ENCODE assay signal across 10 cellular contexts in genomic region chr6:13794184-13794583, GRCh38. TPM values are rescaled to one million over a fixed set of nuclear protein-coding genes. Genes with fewer than 3 reads are reported as not detected.
A peak's percentile ranks its signal among the peaks of the same experiment; 100 is the strongest.
DNase-seq lines count a peak whose midpoint lies in the region; ATAC-seq, FAIRE-seq and TF ChIP-seq lines count a peak whose summit lies in the region.
"Had no signal": no experiment of that assay in that cellular context is flagged by ENCODE, and none has a peak within 500 bp of the region (broad histone marks: within the 10 kb centered on the region; RNA-seq: fewer than 3 reads in every experiment).

No MANE protein-coding gene starts in this region.

- H3K36me3 Mint-ChIP-seq in activated CD8-positive, alpha-beta T cell treated with anti-CD3 and anti-CD28 coated beads for 36 hours (ENCODE audit: low read depth): peaks cover 22% of the 10 kb centered on the region
- H3K36me3 Mint-ChIP-seq in T-helper 17 cell (ENCODE audit: low read depth): peaks cover 3% of the 10 kb centered on the region

- DNase-seq in H54 (ENCODE audit: insufficient read length, low spot score) (peak; percentile 49), fibroblast of pulmonary artery (ENCODE audit: low read depth) (peak; percentile 93), T-helper 17 cell (no peak), NCI-H748 treated with DMSO at 0.1 percent for 48 hours (lab: John Stamatoyannopoulos, UW) (no peak)
- DNase-seq in activated CD8-positive, alpha-beta T cell treated with anti-CD3 and anti-CD28 coated beads for 36 hours: no peak
- DNase-seq: activated CD8-positive, alpha-beta memory T cell treated with anti-CD3 and anti-CD28 coated beads for 24 hours had no signal

- H3K9ac ChIP-seq in BLaER1: no peak overlapping the region

- no peaks in the 10 kb centered on the region for H3K9me3 ChIP-seq in BLaER1
- no peaks in the 10 kb centered on the region for H3K9me3 ChIP-seq in T-helper 17 cell (ENCODE audit: control insufficient read depth, low read length, poor library complexity, severe bottlenecking)

- H3K4me3 ChIP-seq in BLaER1: no peak overlapping the region
- no peak overlapping the region for H3K4me3 ChIP-seq in fibroblast of pulmonary artery (replicated peaks; ENCODE audit: low read depth, low read length)
- H3K4me3 ChIP-seq: coronary artery had no signal

- H3K27me3 Mint-ChIP-seq in activated CD8-positive, alpha-beta T cell treated with anti-CD3 and anti-CD28 coated beads for 36 hours: no peaks in the 10 kb centered on the region
- H3K27me3 Mint-ChIP-seq in T-helper 17 cell: no peaks in the 10 kb centered on the region

- H3K4me1 Mint-ChIP-seq in activated CD8-positive, alpha-beta T cell treated with anti-CD3 and anti-CD28 coated beads for 36 hours (ENCODE audit: low read depth): peaks cover 23% of the 10 kb centered on the region
- H3K4me1 Mint-ChIP-seq in T-helper 17 cell: peaks cover 4% of the 10 kb centered on the region

- H3K27me3 ChIP-seq in BLaER1: no peaks in the 10 kb centered on the region

- H3K4me1 ChIP-seq in BLaER1: peaks cover 13% of the 10 kb centered on the region

- no peaks in the 10 kb centered on the region for H3K9me3 Mint-ChIP-seq in activated CD8-positive, alpha-beta T cell treated with anti-CD3 and anti-CD28 coated beads for 36 hours

- no peak overlapping the region for H3K4me3 Mint-ChIP-seq in activated CD8-positive, alpha-beta T cell treated with anti-CD3 and anti-CD28 coated beads for 36 hours
- no peak overlapping the region for H3K4me3 Mint-ChIP-seq in T-helper 17 cell

- no peak overlapping the region for H3K27ac ChIP-seq in BLaER1
- H3K27ac ChIP-seq: coronary artery had no signal

- intact Hi-C loops in activated CD8-positive, alpha-beta T cell treated with anti-CD3 and anti-CD28 coated beads for 36 hours (cut with micrococcal nuclease): loop anchor here (2.0 kb wide), 1 partner anchor 271 kb away; no protein-coding TSS in a partner anchor

- POLR2A ChIA-PET in activated CD8-positive, alpha-beta T cell treated with anti-CD3 and anti-CD28 coated beads for 36 hours (lab: Charles Lee): interaction anchor here (1.3 kb wide), 1 partner anchor 83 kb away, joined by 3 read pairs; the partner anchor contains the start of gene RANBP9

- no peak for TF ChIP-seq POLR2A in H54 (IDR thresholded peaks at IDR 0.05; ENCODE audit: low read depth, low read length)

- TF ChIP-seq CTCF in fibroblast of pulmonary artery (IDR thresholded peaks at IDR 0.05; ENCODE audit: low read length, missing control alignments): no peak
- no peak for TF ChIP-seq CTCF in activated CD8-positive, alpha-beta T cell treated with anti-CD3 and anti-CD28 coated beads for 36 hours (IDR thresholded peaks at IDR 0.05)

- H4K20me1 ChIP-seq in BLaER1: no peaks in the 10 kb centered on the region

- no peak overlapping the region for H3K27ac Mint-ChIP-seq in activated CD8-positive, alpha-beta T cell treated with anti-CD3 and anti-CD28 coated beads for 36 hours
- no peak overlapping the region for H3K27ac Mint-ChIP-seq in T-helper 17 cell

- peak; percentile 86 for FAIRE-seq in H54 (lab: Jason Lieb, UNC)

- H3K36me3 ChIP-seq in BLaER1: peaks cover 78% of the 10 kb centered on the region

- CTCF ChIA-PET in activated CD8-positive, alpha-beta T cell treated with anti-CD3 and anti-CD28 coated beads for 36 hours (lab: Charles Lee): interaction anchor here (0.8 to 3.9 kb wide), 13 partner anchors 9 to 371 kb away, joined by 3 to 43 read pairs (median 8); partner anchors contain the start of gene MCUR1

- ATAC-seq in SK-N-SH treated with all-trans-retinoic acid at 6 μM for 48 hours (peak; percentile 80), T-helper 17 cell (no peak), GM18858 (IDR thresholded peaks at IDR 0.05; ENCODE audit: unreplicated experiment) (no peak)
- ATAC-seq in activated CD8-positive, alpha-beta T cell treated with anti-CD3 and anti-CD28 coated beads for 36 hours: no peak

- peak overlapping the region; percentile 48 for H3K4me2 ChIP-seq in BLaER1

TF ChIP-seq in SK-N-SH treated with all-trans-retinoic acid at 6 μM for 48 hours, 23 proteins besides CTCF, POLR2A, EP300 and RAD21:
- no peak for TF ChIP-seq CREB5 (CRISPR knock-in tag; IDR thresholded peaks at IDR 0.05; ENCODE audit: low read depth)
- TF ChIP-seq ARNTL (CRISPR knock-in tag; IDR thresholded peaks at IDR 0.05; ENCODE audit: borderline replicate concordance, low read depth): no peak
- no peak for TF ChIP-seq ESRRG (CRISPR knock-in tag; IDR thresholded peaks at IDR 0.05)
- TF ChIP-seq CSDC2 (CRISPR knock-in tag; IDR thresholded peaks at IDR 0.05): no peak
- no peak for TF ChIP-seq RARB (CRISPR knock-in tag; IDR thresholded peaks at IDR 0.05)
- TF ChIP-seq POU6F1 (CRISPR knock-in tag; IDR thresholded peaks at IDR 0.05; ENCODE audit: borderline replicate concordance, low read depth): no peak
TF ChIP-seq in SK-N-SH treated with all-trans-retinoic acid at 6 μM for 48 hours: peak in this region for 0.

RNA-seq across cellular contexts. Expression of gene MCUR1, which starts 20.2 kb away (rescaled TPM):
- total RNA-seq in activated CD8-positive, alpha-beta T cell treated with anti-CD3 and anti-CD28 coated beads for 36 hours: 10 to 100 TPM; 34.8 to 38.0 TPM
- total RNA-seq in T-helper 17 cell: 10 to 100 TPM; 10.2 to 22.3 TPM

Comparison
In these comparisons a context has a peak if more than half of its experiments do, and no peak if none do; other contexts are left out.
1. DNase-seq: peak in H54 (single experiment) and fibroblast of pulmonary artery (single experiment); none in activated CD8-positive, alpha-beta T cell treated with anti-CD3 and anti-CD28 coated beads for 36 hours (single experiment), T-helper 17 cell (0 of 3) and NCI-H748 treated with DMSO at 0.1 percent for 48 hours (single experiment).